ENCODE assay signal across 8 cellular contexts in genomic region chr11:68751331-68751856, GRCh38. TPM values are rescaled to one million over a fixed set of nuclear protein-coding genes. Genes with fewer than 3 reads are reported as not detected.
DNase-seq lines count a peak whose midpoint lies in the region; ATAC-seq, FAIRE-seq and TF ChIP-seq lines count a peak whose summit lies in the region.

Gene TESMIN, minus strand, starts transcription at chr11:68751520. Its CDS starts 860 bp downstream, at chr11:68750660.

- TF ChIP-seq RAD21 in A549 (conservative IDR thresholded peaks at IDR 0.05 in 1 of 2, IDR thresholded peaks at IDR 0.05 in 1 of 2) = no peak

- DNase-seq in A549 (ENCODE audit: low read depth in 1 of 2, low spot score in 1 of 2) (peak; percentile 85 to 89), NCI-H146 treated with DMSO at 0.1 percent for 48 hours (lab: John Stamatoyannopoulos, UW; ENCODE audit: unreplicated experiment) (peak; percentile 55), T1000 (lab: John Stamatoyannopoulos, UW) (peak; percentile 78), astrocyte (ENCODE audit: low read depth) (peak; percentile 11), hepatocyte (ENCODE audit: low spot score) (peak; percentile 97), skeletal muscle cell (ENCODE audit: low read depth) (no peak)

- H3K4me1 Mint-ChIP-seq in astrocyte (ENCODE audit: low read depth, unreplicated experiment) = peaks cover 5% of the 10 kb centered on the region

- ATAC-seq in A549 (peak; percentile 86 to 97), GM19397 (IDR thresholded peaks at IDR 0.05; ENCODE audit: unreplicated experiment) (peak; percentile 53), HG03039 (IDR thresholded peaks at IDR 0.05; ENCODE audit: unreplicated experiment) (no peak)

- H3K27ac ChIP-seq in A549 = peak within 1 kb of the TSS; percentile 96 to 99
- H3K27ac ChIP-seq in astrocyte (ENCODE audit: low read depth, low read length) = no peak within 1 kb of the TSS
- H3K27ac ChIP-seq in hepatocyte = no peak within 1 kb of the TSS

- TF ChIP-seq POLR2A in A549 (IDR thresholded peaks at IDR 0.05; ENCODE audit: low read length) = 0 out of 2 replicates have a peak, but pooled peaks have one; percentile 21

- no peaks in the 10 kb centered on the region for H3K79me2 ChIP-seq in astrocyte (ENCODE audit: insufficient read depth, low read length)
- no peaks in the 10 kb centered on the region for H3K79me2 ChIP-seq in hepatocyte

- TF ChIP-seq CTCF in A549 (IDR thresholded peaks at IDR 0.05) = no peak
- TF ChIP-seq CTCF in astrocyte (IDR thresholded peaks at IDR 0.05; ENCODE audit: insufficient read depth, low read depth, low read length) = no peak
- TF ChIP-seq CTCF in hepatocyte (IDR thresholded peaks at IDR 0.05; ENCODE audit: poor library complexity) = no peak

- H3K4me2 ChIP-seq in A549 (peak within 1 kb of the TSS; percentile 76), astrocyte (ENCODE audit: low read length) (peak within 1 kb of the TSS; percentile 71), hepatocyte (peak within 1 kb of the TSS; percentile 87)

- H3K4me3 ChIP-seq in A549 (peak within 1 kb of the TSS; percentile 82), astrocyte (ENCODE audit: insufficient read depth, low read depth, low read length) (no peak within 1 kb of the TSS), hepatocyte (peak within 1 kb of the TSS; percentile 54), skeletal muscle cell (ENCODE audit: low read depth, low read length) (peak within 1 kb of the TSS; percentile 24)

- no peak for FAIRE-seq in A549 (lab: Jason Lieb, UNC)
- FAIRE-seq in astrocyte (lab: Jason Lieb, UNC) = no peak

- no peak within 1 kb of the TSS for H3K9ac ChIP-seq in astrocyte (ENCODE audit: low read length)

- POLR2A ChIA-PET in A549 (lab: Yijun Ruan, JAX) = no interaction called here

- no peak within 1 kb of the TSS for H3K27ac Mint-ChIP-seq in astrocyte (ENCODE audit: unreplicated experiment)

- H3K36me3 Mint-ChIP-seq in astrocyte (ENCODE audit: low read depth, unreplicated experiment) = no peaks in the 10 kb centered on the region

- H4K20me1 ChIP-seq in astrocyte (ENCODE audit: insufficient read depth, low read length) (no peaks in the 10 kb centered on the region), hepatocyte (ENCODE audit: insufficient read depth, poor library complexity, severe bottlenecking) (no peaks in the 10 kb centered on the region)

- H3K36me3 ChIP-seq in astrocyte (ENCODE audit: insufficient read depth, low read length) (no peaks in the 10 kb centered on the region), hepatocyte (replicated peaks; ENCODE audit: insufficient read depth, low read depth) (no peaks in the 10 kb centered on the region)

- peaks cover 19% of the 10 kb centered on the region for H3K27me3 Mint-ChIP-seq in astrocyte (ENCODE audit: low read depth, unreplicated experiment)

- no peaks in the 10 kb centered on the region for H3K9me3 Mint-ChIP-seq in astrocyte (ENCODE audit: unreplicated experiment)

- CTCF ChIA-PET in A549 (lab: Yijun Ruan, JAX) = interaction anchor here (1.4 kb wide), 1 partner anchor 20 kb away, joined by 3 read pairs; no protein-coding TSS in a partner anchor

- WGBS in A549 (ENCODE audit: missing lambda C conversion rate) = 0% methylated on average over 4 of the region's 42 CpGs
- 7% methylated on average over 12 of the region's 42 CpGs for WGBS in hepatocyte (ENCODE audit: low lambda C conversion rate, missing lambda C conversion rate)

- H3K9me2 ChIP-seq in hepatocyte (replicated peaks; ENCODE audit: insufficient read depth) = no peaks in the 10 kb centered on the region

- TF ChIP-seq EP300 in A549 (IDR thresholded peaks at IDR 0.05) = no peak

- H3K27me3 ChIP-seq in astrocyte (ENCODE audit: insufficient read depth, low read length) (peaks cover 2% of the 10 kb centered on the region), hepatocyte (no peaks in the 10 kb centered on the region)

- H3K9me3 ChIP-seq in A549 (no peaks in the 10 kb centered on the region), astrocyte (ENCODE audit: insufficient read depth, low read depth, low read length) (no peaks in the 10 kb centered on the region), hepatocyte (ENCODE audit: low read depth) (no peaks in the 10 kb centered on the region)

- peak within 1 kb of the TSS; percentile 45 for H3K4me3 Mint-ChIP-seq in astrocyte (ENCODE audit: unreplicated experiment)

- H3K4me1 ChIP-seq in A549 = no peaks in the 10 kb centered on the region
- H3K4me1 ChIP-seq in astrocyte (ENCODE audit: insufficient read depth, low read length) = no peaks in the 10 kb centered on the region
- H3K4me1 ChIP-seq in hepatocyte (ENCODE audit: insufficient read depth) = peaks cover 5% of the 10 kb centered on the region

- H2AFZ ChIP-seq in astrocyte (ENCODE audit: low read depth, low read length) (peak within 1 kb of the TSS; percentile 39), hepatocyte (peak within 1 kb of the TSS; percentile 63)

TF ChIP-seq in A549, 52 proteins besides CTCF, POLR2A, EP300 and RAD21:
- TF ChIP-seq HES2 (IDR thresholded peaks at IDR 0.05) (no peak), SREBF2 (IDR thresholded peaks at IDR 0.05) (no peak), TFCP2L1 (CRISPR knock-in tag; IDR thresholded peaks at IDR 0.05) (no peak), NFE2L2 (conservative IDR thresholded peaks at IDR 0.05; ENCODE audit: low read length) (no peak), MAX (IDR thresholded peaks at IDR 0.05) (peak; percentile 60; the same call in 1 of the 2 replicates), PHF8 (IDR thresholded peaks at IDR 0.05; ENCODE audit: borderline replicate concordance, low read depth) (peak; percentile 51; the same call in 1 of the 2 replicates), KDM5A (IDR thresholded peaks at IDR 0.05) (no peak), CHD2 (IDR thresholded peaks at IDR 0.05; ENCODE audit: low read length, partially characterized antibody) (peak; percentile 75), JUN (IDR thresholded peaks at IDR 0.05) (peak in 1 of 2 experiments; percentile 41; a peak in 1 of 5 replicates), HOXB13 (CRISPR knock-in tag; IDR thresholded peaks at IDR 0.05; ENCODE audit: low read depth) (no peak), PBX3 (IDR thresholded peaks at IDR 0.05) (no peak), KDM1A (IDR thresholded peaks at IDR 0.05; ENCODE audit: low read depth) (no peak), HOXB5 (CRISPR knock-in tag; IDR thresholded peaks at IDR 0.05) (no peak), MAZ (IDR thresholded peaks at IDR 0.05; ENCODE audit: borderline replicate concordance, low read depth, low read length) (0 out of 2 replicates have a peak, but pooled peaks have one; percentile 35), HEYL (CRISPR knock-in tag; IDR thresholded peaks at IDR 0.05) (no peak), POLR2AphosphoS2 (conservative IDR thresholded peaks at IDR 0.05; ENCODE audit: low read length) (no peak), RCOR1 (IDR thresholded peaks at IDR 0.05; ENCODE audit: low read depth, low read length) (no peak), FOXS1 (CRISPR knock-in tag; IDR thresholded peaks at IDR 0.05) (no peak), NR3C1 (IDR thresholded peaks at IDR 0.05) (no peak), HOXA7 (CRISPR knock-in tag; IDR thresholded peaks at IDR 0.05) (no peak), BCL3 (IDR thresholded peaks at IDR 0.05) (no peak), CEBPB (IDR thresholded peaks at IDR 0.05) (no peak), SMC3 (IDR thresholded peaks at IDR 0.05) (peak; percentile 11; the same call in 1 of the 3 replicates)

RNA-seq across cellular contexts. Expression of gene TESMIN, which starts in this region (rescaled TPM):
- polyA plus RNA-seq in A549 (2011; rRNA removed) (4.5 and 5.0 TPM in 2 replicates), A549 (2017; fragmentation: RNase III; extraction: RNeasy Plus Mini Kit Qiagen cat#74134 plus additional on column Dnase treatment) (4.7 to 6.4 TPM (median 5.2 TPM) in 3 replicates), hepatocyte (6.4 and 6.7 TPM in 2 replicates)
- 7.7 and 9.3 TPM in 2 replicates for polyA plus RNA-seq in A549 (2012; cell fraction: cytosol; rRNA removed)
- 8.9 and 11.6 TPM in 2 replicates for polyA plus RNA-seq in A549 (2012; cell fraction: nucleus; rRNA removed)
- polyA minus RNA-seq in A549 (2011; rRNA and poly(A)+ RNA removed) = 1.8 and 2.2 TPM in 2 replicates
- total RNA-seq in astrocyte (1.1 and 1.7 TPM in 2 replicates), hepatocyte (1.5 and 1.8 TPM in 2 replicates)

Comparison
In these comparisons a context has a peak if more than half of its experiments do, and no peak if none do; other contexts are left out.
1. H3K27ac ChIP-seq: peak in A549 (2 of 2); none in astrocyte (single experiment) and hepatocyte (single experiment).
2. Peak in every context shown above with its lines, with median percentiles within 50 percentile points of each other: H3K4me2 ChIP-seq.